Comparison of ENCODE assay signal across 8 cellular contexts in the genomic region with DNA sequence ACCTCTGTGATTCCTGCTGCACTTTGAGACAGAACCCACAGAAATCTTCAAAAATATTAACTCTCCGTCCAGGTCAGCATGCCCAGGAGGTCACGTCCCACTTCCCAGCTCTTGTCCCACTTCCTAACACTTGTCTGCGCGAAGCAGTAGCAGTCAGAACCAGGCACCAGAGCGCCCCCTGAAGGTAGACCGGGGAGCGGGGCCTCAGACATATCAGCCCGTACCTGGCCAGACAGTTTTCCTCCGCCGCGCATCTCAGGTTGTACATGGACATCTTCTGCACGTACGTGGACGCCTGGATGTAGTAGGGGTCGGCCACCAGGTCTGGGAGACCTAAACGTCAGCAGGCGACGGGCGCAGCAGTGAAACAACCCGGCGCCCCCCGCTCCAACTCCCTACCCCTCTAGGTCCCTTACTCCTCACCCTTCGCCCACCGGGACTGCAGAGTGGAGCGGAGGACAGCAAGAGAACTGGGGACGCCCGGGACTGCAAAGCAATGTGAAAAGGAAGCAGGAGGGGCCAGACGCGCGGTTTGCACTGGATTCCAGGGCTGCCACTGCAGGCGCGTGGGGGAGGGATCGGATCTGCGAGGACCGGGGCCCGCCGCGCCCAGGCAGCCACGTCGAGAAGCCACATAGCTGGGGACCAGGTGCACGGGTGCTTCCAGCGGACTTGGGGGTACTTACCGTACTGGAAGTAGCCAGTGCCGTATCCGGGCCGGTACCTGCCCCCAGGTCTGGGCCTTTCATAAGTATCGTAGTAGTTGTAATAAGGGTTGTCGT. TPM values are rescaled to one million over a fixed set of nuclear protein-coding genes. Genes with fewer than 3 reads are reported as not detected.
A peak's percentile ranks its signal among the peaks of the same experiment; 100 is the strongest.
DNase-seq lines count a peak whose midpoint lies in the region; ATAC-seq and TF ChIP-seq lines count a peak whose summit lies in the region.

No MANE protein-coding gene starts in this region.

- TF ChIP-seq POLR2A in breast epithelium (IDR thresholded peaks at IDR 0.05) = no peak

- ATAC-seq in GM18868 (IDR thresholded peaks at IDR 0.05; ENCODE audit: unreplicated experiment) (peak; percentile 58), sciatic nerve (peak; percentile 87)

- H3K4me3 ChIP-seq in HUES48 (ENCODE audit: low read depth, low read length) (peak overlapping the region; percentile 81), breast epithelium (peak overlapping the region; percentile 69 to 91 (median 90)), iPS-20b (ENCODE audit: low read length) (peak overlapping the region; percentile 75)

- H3K36me3 ChIP-seq in HUES48 (ENCODE audit: control insufficient read depth, insufficient read depth, low read length) = no peaks in the 10 kb centered on the region
- no peaks in the 10 kb centered on the region for H3K36me3 ChIP-seq in breast epithelium
- no peaks in the 10 kb centered on the region for H3K36me3 ChIP-seq in iPS-20b (ENCODE audit: insufficient read depth, low read depth, low read length)

- peak; percentile 25 to 64 (median 51) for TF ChIP-seq CTCF in breast epithelium (IDR thresholded peaks at IDR 0.05)

- peaks cover 20% of the 10 kb centered on the region; the same call in 1 of the 2 replicates for H3K4me1 ChIP-seq in HUES48 (ENCODE audit: control insufficient read depth, insufficient read depth, low read length)
- H3K4me1 ChIP-seq in breast epithelium = no peaks in the 10 kb centered on the region
- no peaks in the 10 kb centered on the region for H3K4me1 ChIP-seq in iPS-20b (ENCODE audit: insufficient read depth, low read length)

- no peak overlapping the region for H3K27ac ChIP-seq in HUES48 (ENCODE audit: low read depth, low read length)
- H3K27ac ChIP-seq in breast epithelium = peak overlapping the region; percentile 68 to 88
- H3K27ac ChIP-seq in iPS-20b (ENCODE audit: low read length) = no peak overlapping the region

- peak; percentile 52 for DNase-seq in Ammon's horn (ENCODE audit: low spot score)
- peak; percentile 71 to 76 for DNase-seq in SHP77 (lab: John Stamatoyannopoulos, UW)
- peak; percentile 69 to 82 for DNase-seq in breast epithelium (ENCODE audit: low spot score in 2 of 2)
- DNase-seq in sciatic nerve (ENCODE audit: low spot score) = peak; percentile 93
- no peak for DNase-seq in GF-D8 (lab: John Stamatoyannopoulos, UW)

- intact Hi-C loops in breast epithelium (cut with DNase I; ENCODE audit: low total_unique reads) (no loop called here), sciatic nerve (cut with DNase I) (no loop called here)

- no peaks in the 10 kb centered on the region for H3K9me3 ChIP-seq in HUES48 (ENCODE audit: control insufficient read depth, insufficient read depth, low read length)
- no peaks in the 10 kb centered on the region for H3K9me3 ChIP-seq in breast epithelium
- H3K9me3 ChIP-seq in iPS-20b (ENCODE audit: insufficient read depth, low read depth, low read length) = no peaks in the 10 kb centered on the region

- H3K9ac ChIP-seq in HUES48 (ENCODE audit: low read depth, low read length) = no peak overlapping the region
- peak overlapping the region; percentile 67; the same call in 1 of the 2 replicates for H3K9ac ChIP-seq in iPS-20b (ENCODE audit: low read depth, low read length)

- H3K27me3 ChIP-seq in HUES48 (ENCODE audit: control insufficient read depth, insufficient read depth, low read length) = peaks cover 40% of the 10 kb centered on the region
- H3K27me3 ChIP-seq in breast epithelium = no peaks in the 10 kb centered on the region
- H3K27me3 ChIP-seq in iPS-20b (ENCODE audit: insufficient read depth, low read length) = peaks cover 41% of the 10 kb centered on the region

RNA-seq across cellular contexts. Expression of a gene that starts 1.2 kb away (rescaled TPM):
- total RNA-seq in breast epithelium = 100 to 1,000 TPM in 1 of 3 donors, 10 to 100 TPM in 2; 22.4 to 162 (median 35.4) TPM
- total RNA-seq in sciatic nerve = 25.3 TPM

RNA-seq across cellular contexts. Expression of a gene that starts 52.5 kb away (rescaled TPM):
- total RNA-seq in breast epithelium (under 1 TPM; 0.33 to 0.48 (median 0.44) TPM), sciatic nerve (0.80 TPM)

Comparison
In these comparisons a context has a peak if more than half of its experiments do, and no peak if none do; other contexts are left out.
1. H3K27ac ChIP-seq: peak in breast epithelium (2 of 2); none in HUES48 (single experiment) and iPS-20b (single experiment).
2. Peak in every context shown above with its lines, with median percentiles within 50 percentile points of each other: H3K4me3 ChIP-seq.